In the genomic region with DNA sequence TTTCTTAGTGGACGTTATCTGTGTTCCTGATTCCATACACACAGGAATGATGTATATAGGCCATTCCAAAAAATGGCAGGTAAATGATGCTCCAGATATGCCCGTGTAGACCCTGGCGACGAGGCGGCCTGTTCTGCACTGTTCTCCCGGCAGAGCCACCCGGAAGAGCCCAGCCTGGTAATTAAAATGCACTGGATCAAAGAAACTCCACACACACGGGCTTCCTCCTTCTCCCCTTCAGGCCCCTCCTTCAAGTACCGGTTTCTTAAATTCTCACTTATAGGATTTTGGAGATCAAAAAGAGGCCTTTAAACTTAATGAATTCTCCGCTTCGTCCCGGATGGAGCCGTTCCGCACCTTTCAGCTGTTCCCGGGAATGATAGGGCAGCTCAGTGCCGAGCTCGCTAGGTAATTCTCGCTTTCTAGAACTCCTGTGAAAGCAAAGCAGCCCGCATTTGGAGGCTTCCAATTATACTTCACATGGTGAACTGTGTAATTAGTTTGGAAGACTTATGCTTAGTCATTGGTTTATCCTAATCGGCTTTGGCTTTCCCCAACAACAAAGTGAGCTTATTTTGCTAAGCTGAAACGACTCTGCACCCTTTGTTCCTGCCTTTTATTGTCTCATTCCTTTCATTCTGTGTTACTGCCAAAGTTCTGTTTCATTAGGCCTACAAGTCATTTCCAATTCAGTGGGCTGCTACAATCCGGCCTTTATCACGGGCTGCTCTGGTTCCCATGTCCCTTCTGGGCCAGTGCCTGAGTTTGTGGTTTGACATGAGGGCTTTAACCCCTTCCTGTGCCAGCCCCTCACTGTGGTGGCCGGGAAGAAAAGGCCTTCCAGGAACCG, we compare ENCODE assay signal across 9 cellular contexts.
DNase-seq lines count a peak whose midpoint lies in the region; ATAC-seq, FAIRE-seq and TF ChIP-seq lines count a peak whose summit lies in the region.
"Had no signal": no experiment of that assay in that cellular context is flagged by ENCODE, and none has a peak within 500 bp of the region (broad histone marks: within the 10 kb centered on the region; RNA-seq: fewer than 3 reads in every experiment).

No MANE protein-coding gene starts in this region.

- intact Hi-C loops in prostate gland (cut with DNase I), result loop anchor here (5.0 to 10.0 kb wide), 3 partner anchors 148 to 258 kb away; partner anchors contain the start of gene MSI2

- 21% methylated on average over 25 of the region's 25 CpGs for WGBS in prostate gland

- DNase-seq in GM03348 (ENCODE audit: low spot score) (peak; percentile 17), SW480 (ENCODE audit: low spot score) (peak; percentile 95), globus pallidus (ENCODE audit: low spot score) (peak; percentile 87), prostate gland (ENCODE audit: low spot score) (peak; percentile 53), 8988T (no peak), GM19239 (ENCODE audit: insufficient read length, low spot score) (no peak)
- DNase-seq in activated effector memory CD4-positive, alpha-beta T cell treated with Interleukin-2 at 50 U/mL for 16 hours, result no peak
- DNase-seq: RPMI8226 had no signal

- peak overlapping the region; percentile 76 to 87 for H3K27ac ChIP-seq in prostate gland

- TF ChIP-seq CTCF in prostate gland (IDR thresholded peaks at IDR 0.05), result no peak

- H3K27me3 ChIP-seq in prostate gland (replicated peaks; ENCODE audit: insufficient read depth), result no peaks in the 10 kb centered on the region

- no peak for ATAC-seq in HG02852 (IDR thresholded peaks at IDR 0.05; ENCODE audit: unreplicated experiment)

- no peaks in the 10 kb centered on the region for H3K9me3 ChIP-seq in prostate gland

- TF ChIP-seq POLR2A in prostate gland (IDR thresholded peaks at IDR 0.05), result no peak

- H3K36me3 ChIP-seq in prostate gland, result no peaks in the 10 kb centered on the region

- FAIRE-seq in GM19239 (lab: Jason Lieb, UNC), result no peak

- H3K4me3 ChIP-seq in prostate gland, result no peak overlapping the region

- H3K4me1 ChIP-seq in prostate gland (replicated peaks), result peaks cover 26% of the 10 kb centered on the region

Comparison
In these comparisons a context has a peak if more than half of its experiments do, and no peak if none do; other contexts are left out.
1. DNase-seq: peak in GM03348 (single experiment), SW480 (single experiment), globus pallidus (single experiment) and prostate gland (single experiment); none in 8988T (single experiment), GM19239 (single experiment) and activated effector memory CD4-positive, alpha-beta T cell treated with Interleukin-2 at 50 U/mL for 16 hours (single experiment).